In genomic region chr12:93824514-93825500, GRCh38 we compare ENCODE assay signal across 12 cellular contexts.
DNase-seq lines count a peak whose midpoint lies in the region; ATAC-seq and TF ChIP-seq lines count a peak whose summit lies in the region.
"Had no signal": no experiment of that assay in that cellular context is flagged by ENCODE, and none has a peak within 500 bp of the region (broad histone marks: within the 10 kb centered on the region; RNA-seq: fewer than 3 reads in every experiment).

No MANE protein-coding gene starts in this region.

- TF ChIP-seq EP300 in esophagus muscularis mucosa (IDR thresholded peaks at IDR 0.05): no peak

- H3K4me1 ChIP-seq in esophagus muscularis mucosa (peaks cover 37 to 74% (median 58%) of the 10 kb centered on the region in 4 donors), mesodermal cell (ENCODE audit: control insufficient read depth, insufficient read depth, low read length, poor library complexity, severe bottlenecking) (peaks cover 41% of the 10 kb centered on the region)

- DNase-seq in NCI-H146 (lab: John Stamatoyannopoulos, UW) (peak; percentile 65), esophagus muscularis mucosa (ENCODE audit: extremely low spot score) (no peak), germinal center (ENCODE audit: low spot score) (no peak)
- DNase-seq in stimulated activated CD4-positive, alpha-beta T cell treated with anti-CD3 and anti-CD28 coated beads, Interleukin-4, amount 100 ng/mL, for 1 hour: no peak
- DNase-seq: activated CD4-positive, alpha-beta T cell treated with anti-CD3 and anti-CD28 coated beads, Interleukin-2, amount 50 U/mL, for 48 hours; activated effector memory CD4-positive, alpha-beta T cell treated with Interleukin-2 at 50 U/mL for 16 hours; DMS79; NCI-H1092 treated with DMSO at 0.1 percent for 48 hours had no signal

- TF ChIP-seq CTCF in C4-2B (conservative IDR thresholded peaks at IDR 0.05) (no peak), esophagus muscularis mucosa (IDR thresholded peaks at IDR 0.05) (no peak)

- H3K4me3 ChIP-seq in esophagus muscularis mucosa (no peak overlapping the region), mesodermal cell (ENCODE audit: extremely low read depth, insufficient read depth, low read length, poor library complexity, severe bottlenecking) (no peak overlapping the region)

- TF ChIP-seq POLR2A in esophagus muscularis mucosa (IDR thresholded peaks at IDR 0.05; ENCODE audit: low read depth): no peak

- no peaks in the 10 kb centered on the region for H3K36me3 ChIP-seq in esophagus muscularis mucosa
- H3K36me3 ChIP-seq in mesodermal cell (ENCODE audit: control insufficient read depth, insufficient read depth, low read length): no peaks in the 10 kb centered on the region

- intact Hi-C loops in esophagus muscularis mucosa (cut with DNase I): loop anchor here (5.0 kb wide), 1 partner anchor 48 kb away; no protein-coding TSS in a partner anchor

- 87% methylated on average over 11 of the region's 11 CpGs for WGBS in esophagus muscularis mucosa
- 17 to 29% methylated on average over 2 of the region's 11 CpGs for WGBS in mesodermal cell (ENCODE audit: insufficient coverage in 2 of 2), 2 experiments

- no peaks in the 10 kb centered on the region for H3K27me3 ChIP-seq in esophagus muscularis mucosa

- ATAC-seq in GM19351 (IDR thresholded peaks at IDR 0.05; ENCODE audit: unreplicated experiment): no peak
- ATAC-seq in GM18511 (IDR thresholded peaks at IDR 0.05; ENCODE audit: unreplicated experiment): no peak

- no peaks in the 10 kb centered on the region for H3K9me3 ChIP-seq in esophagus muscularis mucosa
- no peaks in the 10 kb centered on the region for H3K9me3 ChIP-seq in mesodermal cell (ENCODE audit: control insufficient read depth, low read length)

- H3K27ac ChIP-seq in C4-2B: peak overlapping the region; percentile 56; the same call in 1 of the 2 replicates
- peak overlapping the region; percentile 56 to 74 (median 68) for H3K27ac ChIP-seq in esophagus muscularis mucosa (replicated peaks in 1 of 4)
- peak overlapping the region; percentile 50 for H3K27ac ChIP-seq in mesodermal cell (ENCODE audit: low read depth, low read length, severe bottlenecking)
